Comparison of ENCODE assay signal across 8 cellular contexts in genomic region chr11:68584097-68584496, GRCh38.
DNase-seq lines count a peak whose midpoint lies in the region; ATAC-seq and TF ChIP-seq lines count a peak whose summit lies in the region.

No MANE protein-coding gene starts in this region.

- CTCF ChIA-PET in activated CD4-positive, alpha-beta T cell treated with anti-CD3 and anti-CD28 coated beads for 36 hours (lab: Charles Lee) = interaction anchor here (0.7 to 3.7 kb wide), 21 partner anchors 9 to 261 kb away, joined by 3 to 17 read pairs (median 4); no protein-coding TSS in a partner anchor
- CTCF ChIA-PET in naive thymus-derived CD4-positive, alpha-beta T cell (lab: Charles Lee) = interaction anchor here (0.6 to 1.3 kb wide), 7 partner anchors 12 to 261 kb away, joined by 3 to 5 read pairs (median 3); no protein-coding TSS in a partner anchor

- H3K4me3 Mint-ChIP-seq in activated CD4-positive, alpha-beta T cell treated with anti-CD3 and anti-CD28 coated beads for 36 hours = no peak overlapping the region
- H3K4me3 Mint-ChIP-seq in naive thymus-derived CD4-positive, alpha-beta T cell = no peak overlapping the region
- H3K4me3 Mint-ChIP-seq in stimulated activated naive CD8-positive, alpha-beta T cell treated with anti-CD3 and anti-CD28 coated beads, Interleukin-15, amount 100 ng/mL, for 72 hours = no peak overlapping the region

- no peaks in the 10 kb centered on the region for H3K27me3 ChIP-seq in DND-41 (ENCODE audit: insufficient read depth, low read length, poor library complexity)
- H3K27me3 ChIP-seq in KMS-11 (ENCODE audit: insufficient read depth, low read depth) = no peaks in the 10 kb centered on the region
- H3K27me3 ChIP-seq in naive thymus-derived CD4-positive, alpha-beta T cell (ENCODE audit: control insufficient read depth in 2 of 2, insufficient read depth in 2 of 2, low read length in 2 of 2) = no peaks in the 10 kb centered on the region

- H3K9me3 ChIP-seq in DND-41 (ENCODE audit: insufficient read depth, low read length, severe bottlenecking) = no peaks in the 10 kb centered on the region
- H3K9me3 ChIP-seq in naive thymus-derived CD4-positive, alpha-beta T cell (ENCODE audit: control insufficient read depth in 2 of 3, low read length in 3 of 3) = no peaks in the 10 kb centered on the region

- peak; percentile 87 for ATAC-seq in DND-41 (ENCODE audit: insufficient read depth, low read depth)
- peak; percentile 76 for ATAC-seq in activated CD4-positive, alpha-beta T cell treated with anti-CD3 and anti-CD28 coated beads for 36 hours
- peak; percentile 83 for ATAC-seq in naive thymus-derived CD4-positive, alpha-beta T cell
- peak; percentile 66 for ATAC-seq in stimulated activated naive CD8-positive, alpha-beta T cell treated with anti-CD3 and anti-CD28 coated beads, Interleukin-15, amount 100 ng/mL, for 72 hours
- ATAC-seq in HG03521 (IDR thresholded peaks at IDR 0.05; ENCODE audit: unreplicated experiment) = no peak

- no peak overlapping the region for H3K27ac Mint-ChIP-seq in activated CD4-positive, alpha-beta T cell treated with anti-CD3 and anti-CD28 coated beads for 36 hours
- peak overlapping the region in 3 of 9 donors; percentile 18 to 63 (median 55) for H3K27ac Mint-ChIP-seq in naive thymus-derived CD4-positive, alpha-beta T cell
- no peak overlapping the region for H3K27ac Mint-ChIP-seq in stimulated activated naive CD8-positive, alpha-beta T cell treated with anti-CD3 and anti-CD28 coated beads, Interleukin-15, amount 100 ng/mL, for 72 hours

- H3K36me3 ChIP-seq in DND-41 (ENCODE audit: insufficient read depth, low read length) = peaks cover 95% of the 10 kb centered on the region
- no peaks in the 10 kb centered on the region for H3K36me3 ChIP-seq in KMS-11 (ENCODE audit: insufficient read depth)
- peaks cover 20 to 80% (median 24%) of the 10 kb centered on the region in 3 experiments for H3K36me3 ChIP-seq in naive thymus-derived CD4-positive, alpha-beta T cell (ENCODE audit: control insufficient read depth in 2 of 3, insufficient read depth in 3 of 3, low read length in 3 of 3)

- no peaks in the 10 kb centered on the region for H3K27me3 Mint-ChIP-seq in activated CD4-positive, alpha-beta T cell treated with anti-CD3 and anti-CD28 coated beads for 36 hours
- H3K27me3 Mint-ChIP-seq in naive thymus-derived CD4-positive, alpha-beta T cell = no peaks in the 10 kb centered on the region
- H3K27me3 Mint-ChIP-seq in stimulated activated naive CD8-positive, alpha-beta T cell treated with anti-CD3 and anti-CD28 coated beads, Interleukin-15, amount 100 ng/mL, for 72 hours = no peaks in the 10 kb centered on the region

- no peak overlapping the region for H3K27ac ChIP-seq in DND-41 (ENCODE audit: low read length)
- H3K27ac ChIP-seq in KMS-11 = no peak overlapping the region; the same call in 1 of the 2 replicates
- H3K27ac ChIP-seq in naive thymus-derived CD4-positive, alpha-beta T cell (ENCODE audit: low read depth, low read length) = no peak overlapping the region

- H3K9me3 Mint-ChIP-seq in activated CD4-positive, alpha-beta T cell treated with anti-CD3 and anti-CD28 coated beads for 36 hours (ENCODE audit: low read depth) = no peaks in the 10 kb centered on the region
- no peaks in the 10 kb centered on the region for H3K9me3 Mint-ChIP-seq in naive thymus-derived CD4-positive, alpha-beta T cell
- no peaks in the 10 kb centered on the region for H3K9me3 Mint-ChIP-seq in stimulated activated naive CD8-positive, alpha-beta T cell treated with anti-CD3 and anti-CD28 coated beads, Interleukin-15, amount 100 ng/mL, for 72 hours

- DNase-seq in DND-41 (peak; percentile 64), dermis blood vessel endothelial cell (peak; percentile 59), OCI-M2 (lab: John Stamatoyannopoulos, UW; ENCODE audit: unreplicated experiment) (no peak)
- DNase-seq in activated CD4-positive, alpha-beta T cell treated with anti-CD3 and anti-CD28 coated beads for 36 hours = peak; percentile 79
- DNase-seq in naive thymus-derived CD4-positive, alpha-beta T cell = peak; percentile 13 to 52 (median 45)
- peak; percentile 30 to 49 for DNase-seq in stimulated activated naive CD8-positive, alpha-beta T cell treated with anti-CD3 and anti-CD28 coated beads, Interleukin-15, amount 100 ng/mL, for 72 hours

- POLR2A ChIA-PET in activated CD4-positive, alpha-beta T cell treated with anti-CD3 and anti-CD28 coated beads for 36 hours (lab: Charles Lee) = no interaction called here
- POLR2A ChIA-PET in naive thymus-derived CD4-positive, alpha-beta T cell (lab: Charles Lee) = no interaction called here

- no peak overlapping the region for H3K4me3 ChIP-seq in DND-41 (ENCODE audit: low read depth in 1 of 2, low read length in 2 of 2)
- H3K4me3 ChIP-seq in KMS-11 (IDR thresholded peaks at IDR 0.05; ENCODE audit: insufficient read depth, low read depth, low read length) = no peak overlapping the region
- H3K4me3 ChIP-seq in naive thymus-derived CD4-positive, alpha-beta T cell (ENCODE audit: low read length) = no peak overlapping the region

- peaks cover 25% of the 10 kb centered on the region for H4K20me1 ChIP-seq in DND-41 (ENCODE audit: insufficient read depth, low read length)
- H4K20me1 ChIP-seq in KMS-11 (ENCODE audit: insufficient read depth) = no peaks in the 10 kb centered on the region

- H3K4me2 ChIP-seq in DND-41 (ENCODE audit: insufficient read depth, low read length) (no peak overlapping the region), KMS-11 (no peak overlapping the region; the same call in 1 of the 2 replicates)

- H3K79me2 ChIP-seq in DND-41 (ENCODE audit: insufficient read depth, low read length) (peaks cover 18% of the 10 kb centered on the region), KMS-11 (ENCODE audit: insufficient read depth, low read depth) (no peaks in the 10 kb centered on the region)

- peaks cover 47% of the 10 kb centered on the region for H3K36me3 Mint-ChIP-seq in activated CD4-positive, alpha-beta T cell treated with anti-CD3 and anti-CD28 coated beads for 36 hours (ENCODE audit: low read depth)
- H3K36me3 Mint-ChIP-seq in naive thymus-derived CD4-positive, alpha-beta T cell = peaks cover 9 to 47% (median 27%) of the 10 kb centered on the region in 5 donors

- TF ChIP-seq CTCF in DND-41 (IDR thresholded peaks at IDR 0.05; ENCODE audit: borderline replicate concordance, extremely low read depth, low read length, poor library complexity, severe bottlenecking) (peak; percentile 83), KMS-11 (conservative IDR thresholded peaks at IDR 0.05; ENCODE audit: low read depth, low read length) (peak; percentile 86)

- H2AFZ ChIP-seq in DND-41 (ENCODE audit: low read depth, low read length) (no peak overlapping the region), KMS-11 (ENCODE audit: low read depth) (no peak overlapping the region)

- peaks cover 14% of the 10 kb centered on the region for H3K4me1 Mint-ChIP-seq in activated CD4-positive, alpha-beta T cell treated with anti-CD3 and anti-CD28 coated beads for 36 hours
- peaks cover 0 to 26% (median 4%) of the 10 kb centered on the region in 7 donors for H3K4me1 Mint-ChIP-seq in naive thymus-derived CD4-positive, alpha-beta T cell
- peaks cover 31% of the 10 kb centered on the region for H3K4me1 Mint-ChIP-seq in stimulated activated naive CD8-positive, alpha-beta T cell treated with anti-CD3 and anti-CD28 coated beads, Interleukin-15, amount 100 ng/mL, for 72 hours

- intact Hi-C loops in activated CD4-positive, alpha-beta T cell treated with anti-CD3 and anti-CD28 coated beads for 36 hours (cut with DNase I, micrococcal nuclease) = no loop called here
- intact Hi-C loops in naive thymus-derived CD4-positive, alpha-beta T cell (cut with micrococcal nuclease) = loop anchor here in 1 of 2 donors (1.0 to 5.0 kb wide), 2 partner anchors 260 to 1058 kb away; partner anchors contain the start of gene CCND1

- no peaks in the 10 kb centered on the region for H3K4me1 ChIP-seq in DND-41 (ENCODE audit: insufficient read depth, low read length)
- H3K4me1 ChIP-seq in KMS-11 (ENCODE audit: low read depth, poor library complexity, severe bottlenecking) = peaks cover 30% of the 10 kb centered on the region
- no peaks in the 10 kb centered on the region for H3K4me1 ChIP-seq in naive thymus-derived CD4-positive, alpha-beta T cell (ENCODE audit: control insufficient read depth in 2 of 2, insufficient read depth in 2 of 2, low read length in 2 of 2)

- no peak overlapping the region for H3K9ac ChIP-seq in DND-41 (ENCODE audit: low read depth, low read length)
- H3K9ac ChIP-seq in KMS-11 = no peak overlapping the region
